Comparison of ENCODE assay signal across 19 cellular contexts in the genomic region with DNA sequence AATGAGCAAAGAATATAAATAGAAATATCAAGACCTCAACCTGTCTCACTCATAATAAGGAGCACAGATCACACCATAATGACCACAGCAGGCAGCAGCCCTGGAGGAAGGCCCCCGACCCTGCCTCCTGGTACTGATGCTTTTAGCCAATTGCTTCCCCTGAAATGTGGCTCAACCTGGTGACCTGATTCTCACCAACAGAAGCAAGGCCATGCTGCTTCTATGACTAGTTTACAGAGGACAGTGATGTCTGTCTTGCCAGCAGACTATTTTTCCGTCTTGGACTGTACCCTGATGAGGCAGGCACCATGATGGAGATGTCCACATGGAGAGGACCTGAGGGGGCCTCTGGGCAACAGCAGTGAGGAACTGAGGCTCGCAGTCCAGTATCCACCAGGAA. TPM values are rescaled to one million over a fixed set of nuclear protein-coding genes. Genes with fewer than 3 reads are reported as not detected.
DNase-seq lines count a peak whose midpoint lies in the region; ATAC-seq, FAIRE-seq and TF ChIP-seq lines count a peak whose summit lies in the region.
"Had no signal": no experiment of that assay in that cellular context is flagged by ENCODE, and none has a peak within 500 bp of the region (broad histone marks: within the 10 kb centered on the region; RNA-seq: fewer than 3 reads in every experiment).

No MANE protein-coding gene starts in this region.

- H3K9ac ChIP-seq in Loucy (ENCODE audit: low read depth, low read length, poor library complexity, severe bottlenecking), result no peak overlapping the region
- H3K9ac ChIP-seq: BLaER1 had no signal

- FAIRE-seq in urothelium cell line (lab: Jason Lieb, UNC), result peak; percentile 32
- FAIRE-seq: GM12892, H54, HTR-8/SVneo, K562 had no signal

- H3K36me3 Mint-ChIP-seq in Caco-2 (ENCODE audit: insufficient read depth, unreplicated experiment) (peaks cover 6% of the 10 kb centered on the region), CD14-positive monocyte (peaks cover 10 to 20% of the 10 kb centered on the region in 2 donors)
- peaks cover 5% of the 10 kb centered on the region for H3K36me3 Mint-ChIP-seq in effector memory CD8-positive, alpha-beta T cell (ENCODE audit: insufficient read depth)

- no peaks in the 10 kb centered on the region for H3K79me2 ChIP-seq in Loucy (ENCODE audit: insufficient read depth, low read length)

- 0 out of 2 replicates have a peak, but pooled peaks cover 3% of the 10 kb centered on the region for H3F3A ChIP-seq in Loucy (ENCODE audit: low read depth)

- no TSS peak for BruUV-seq in Caco-2 (replicated peaks; lab: Mats Ljungman, UMichigan)

- POLR2A ChIA-PET in Caco-2 (lab: Charles Lee) (no interaction called here), GM10248 (lab: Yijun Ruan, JAX) (no interaction called here)

- CTCF ChIA-PET in Caco-2 (lab: Charles Lee) (no interaction called here), GM10248 (lab: Yijun Ruan, JAX) (interaction anchor here (0.8 to 1.0 kb wide), 2 partner anchors 18 to 38 kb away, joined by 3 read pairs; partner anchors contain the start of gene SLC41A3)

- no peak for ATAC-seq in effector memory CD8-positive, alpha-beta T cell (replicated peaks)
- ATAC-seq: CD8-positive, alpha-beta T cell; GM23338; K562 had no signal

- no peak overlapping the region for H2AFZ ChIP-seq in Loucy (ENCODE audit: low read length)
- H2AFZ ChIP-seq: GM23338 had no signal

- H4K20me1 ChIP-seq in Loucy (ENCODE audit: insufficient read depth, low read length, poor library complexity, severe bottlenecking), result no peaks in the 10 kb centered on the region
- H4K20me1 ChIP-seq: BLaER1 had no signal

- peak overlapping the region; percentile 53 for H3K4me2 ChIP-seq in Loucy (ENCODE audit: low read depth, low read length, poor library complexity, severe bottlenecking)
- H3K4me2 ChIP-seq: GM23338 had no signal

- peaks cover 28% of the 10 kb centered on the region for H3K4me1 ChIP-seq in Caco-2
- H3K4me1 ChIP-seq in Loucy (ENCODE audit: insufficient read depth, low read length, poor library complexity, severe bottlenecking), result peaks cover 33% of the 10 kb centered on the region

- H3K9me2 ChIP-seq in Loucy (replicated peaks; ENCODE audit: low read depth, low read length), result no peaks in the 10 kb centered on the region

- intact Hi-C loops in Caco-2 (cut with micrococcal nuclease; ENCODE audit: unreplicated experiment) (no loop called here), CD14-positive monocyte (cut with micrococcal nuclease) (no loop called here)

- TF ChIP-seq CTCF in Caco-2 (IDR thresholded peaks at IDR 0.05; ENCODE audit: insufficient read depth in 1 of 2, low read depth in 1 of 2, low read length in 1 of 2, severe bottlenecking in 1 of 2, unreplicated experiment in 1 of 2) (no peak), Loucy (conservative IDR thresholded peaks at IDR 0.05; ENCODE audit: low read length) (no peak), CD14-positive monocyte (IDR thresholded peaks at IDR 0.05) (no peak), GM10248 (IDR thresholded peaks at IDR 0.05; ENCODE audit: control extremely low read depth, extremely low read depth, low read depth, missing control alignments) (no peak)

- H3K4me1 Mint-ChIP-seq in Caco-2 (ENCODE audit: low read depth, unreplicated experiment) (peaks cover 13% of the 10 kb centered on the region), CD14-positive monocyte (peaks cover 14% of the 10 kb centered on the region)
- H3K4me1 Mint-ChIP-seq in effector memory CD8-positive, alpha-beta T cell (ENCODE audit: low read depth in 2 of 2), result peaks cover 26% of the 10 kb centered on the region in 2 donors

- H3K9me3 Mint-ChIP-seq in Caco-2 (ENCODE audit: unreplicated experiment), result peaks cover 8% of the 10 kb centered on the region
- no peaks in the 10 kb centered on the region for H3K9me3 Mint-ChIP-seq in effector memory CD8-positive, alpha-beta T cell
- no peaks in the 10 kb centered on the region for H3K9me3 Mint-ChIP-seq in CD14-positive monocyte
- H3K9me3 Mint-ChIP-seq: CD8-positive, alpha-beta T cell; GM23338; HFFc6 had no signal

- H3K27ac Mint-ChIP-seq in Caco-2 (ENCODE audit: unreplicated experiment), result peak overlapping the region; percentile 45
- peak overlapping the region; percentile 21 to 56 for H3K27ac Mint-ChIP-seq in effector memory CD8-positive, alpha-beta T cell
- H3K27ac Mint-ChIP-seq in CD14-positive monocyte, result no peak overlapping the region
- H3K27ac Mint-ChIP-seq: CD8-positive, alpha-beta T cell; GM23338; HFFc6 had no signal

- peaks cover 11% of the 10 kb centered on the region for H3K9me3 ChIP-seq in Caco-2
- H3K9me3 ChIP-seq in Loucy (ENCODE audit: insufficient read depth, low read depth, low read length), result no peaks in the 10 kb centered on the region
- H3K9me3 ChIP-seq: BLaER1 had no signal

- H3K4me3 Mint-ChIP-seq in Caco-2 (ENCODE audit: unreplicated experiment), result no peak overlapping the region
- no peak overlapping the region for H3K4me3 Mint-ChIP-seq in effector memory CD8-positive, alpha-beta T cell
- H3K4me3 Mint-ChIP-seq in CD14-positive monocyte, result no peak overlapping the region
- H3K4me3 Mint-ChIP-seq: CD8-positive, alpha-beta T cell; GM23338; HFFc6 had no signal

- DNase-seq in Caco-2, result no peak
- no peak for DNase-seq in effector memory CD8-positive, alpha-beta T cell
- DNase-seq in urothelium cell line (ENCODE audit: low spot score), result no peak
- DNase-seq in CD14-positive monocyte (ENCODE audit: low spot score), result no peak
- no peak for DNase-seq in GM10248 (ENCODE audit: extremely low spot score)
- DNase-seq in KG1 (lab: John Stamatoyannopoulos, UW), result no peak
- DNase-seq: 8988T; CD8-positive, alpha-beta T cell; DMS 273 treated with DMSO at 0.1 percent for 48 hours; HCEC 1CT; HFFc6; IMR-90 had no signal

- H3K36me3 ChIP-seq in Caco-2 (ENCODE audit: control insufficient read depth, insufficient read depth, low read length) (peaks cover 2% of the 10 kb centered on the region), Loucy (ENCODE audit: insufficient read depth, low read length) (peaks cover 3% of the 10 kb centered on the region; the same call in 1 of the 2 replicates)

- H3K27me3 ChIP-seq in Caco-2 (replicated peaks; ENCODE audit: control insufficient read depth, insufficient read depth, low read length) (no peaks in the 10 kb centered on the region), Loucy (ENCODE audit: insufficient read depth, low read length, poor library complexity, severe bottlenecking) (no peaks in the 10 kb centered on the region)
- H3K27me3 ChIP-seq: BLaER1 had no signal

- no peak overlapping the region for H3K4me3 ChIP-seq in Caco-2 (ENCODE audit: low read depth, low read length)
- H3K4me3 ChIP-seq in Loucy (ENCODE audit: low read length, poor library complexity, severe bottlenecking), result no peak overlapping the region
- H3K4me3 ChIP-seq: BLaER1, GM23338, K562 had no signal

- H3K27me3 Mint-ChIP-seq in Caco-2 (ENCODE audit: insufficient read depth, unreplicated experiment) (no peaks in the 10 kb centered on the region), CD14-positive monocyte (ENCODE audit: low read depth in 3 of 3) (peaks cover 0 to 2% (median 1%) of the 10 kb centered on the region in 3 donors)
- no peaks in the 10 kb centered on the region for H3K27me3 Mint-ChIP-seq in effector memory CD8-positive, alpha-beta T cell

RNA-seq across cellular contexts. Expression of gene SLC41A3, which starts 18.0 kb away (rescaled TPM):
- 38.0 and 41.3 TPM in 2 replicates for total RNA-seq in Caco-2 (2022)
- polyA plus RNA-seq in CD14-positive monocyte, result 10 to 100 TPM in 1 of 2 donors, 1 to 10 TPM in 1; 2.8 to 13.6 TPM

Comparison
In these comparisons a context has a peak if more than half of its experiments do, and no peak if none do; other contexts are left out.
1. H3K27ac Mint-ChIP-seq: peak in Caco-2 (single experiment) and effector memory CD8-positive, alpha-beta T cell (2 of 2); none in CD14-positive monocyte (0 of 7).